ENCODE assay signal across 17 cellular contexts in the genomic region with DNA sequence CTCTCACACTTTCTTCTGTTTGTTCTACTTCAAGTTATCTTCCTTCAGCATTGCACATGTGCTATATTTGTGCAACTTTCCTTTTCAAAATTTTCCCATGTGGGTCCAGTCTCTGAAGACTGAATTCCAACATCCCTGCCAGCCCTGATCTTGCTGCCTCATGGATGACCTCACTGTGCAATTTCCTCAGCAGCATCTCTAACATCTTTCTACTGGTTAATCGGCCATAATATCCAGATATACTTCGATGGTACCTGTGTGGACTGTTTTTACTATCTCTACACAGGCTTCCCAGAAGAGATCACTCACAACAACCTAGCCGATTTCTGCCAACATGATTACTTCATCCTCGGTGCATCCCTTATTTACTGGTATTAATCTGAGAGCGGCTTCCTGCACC. TPM values are rescaled to one million over a fixed set of nuclear protein-coding genes. Genes with fewer than 3 reads are reported as not detected.
A peak's percentile ranks its signal among the peaks of the same experiment; 100 is the strongest.
DNase-seq lines count a peak whose midpoint lies in the region; ATAC-seq and TF ChIP-seq lines count a peak whose summit lies in the region.
"Had no signal": no experiment of that assay in that cellular context is flagged by ENCODE, and none has a peak within 500 bp of the region (broad histone marks: within the 10 kb centered on the region; RNA-seq: fewer than 3 reads in every experiment).

No MANE protein-coding gene starts in this region.

- POLR2A ChIA-PET in RWPE1 (lab: Yijun Ruan, JAX; ENCODE audit: low non-redundant PET): no interaction called here

- peak overlapping the region; percentile 40 for H3K4me3 ChIP-seq in coronary artery
- H3K4me3 ChIP-seq: BLaER1, cardiac muscle cell had no signal

- TF ChIP-seq CTCF in coronary artery (IDR thresholded peaks at IDR 0.05) (no peak), RWPE1 (conservative IDR thresholded peaks at IDR 0.05; ENCODE audit: low read depth) (no peak)

- peak; percentile 64 for DNase-seq in A172 (ENCODE audit: low spot score)
- peak; percentile 9 for DNase-seq in Daoy (ENCODE audit: low read depth)
- DNase-seq in NCI-H748 treated with DMSO at 0.1 percent for 48 hours (lab: John Stamatoyannopoulos, UW): peak; percentile 14
- no peak for DNase-seq in coronary artery (ENCODE audit: low spot score)
- no peak for DNase-seq in NCI-H1694 treated with DMSO at 0.1 percent for 48 hours (lab: John Stamatoyannopoulos, UW)
- no peak for DNase-seq in epidermal melanocyte (ENCODE audit: insufficient read length, low spot score)
- no peak for DNase-seq in RWPE1 (ENCODE audit: low spot score)
- DNase-seq: activated CD4-positive, alpha-beta memory T cell treated with anti-CD3 and anti-CD28 coated beads, Interleukin-2, amount 10 ng/mL, durations not matched to agents 7 days and 5 days; activated effector memory CD4-positive, alpha-beta T cell treated with anti-CD3 and anti-CD28 coated beads, Interleukin-2, amount 50 U/mL, for 16 hours; NCI-H2171; stimulated activated CD4-positive, alpha-beta T cell treated with anti-CD3 and anti-CD28 coated beads, Interleukin-4, amount 100 ng/mL, for 24 hours had no signal

- H3K27ac ChIP-seq in coronary artery: no peak overlapping the region
- H3K27ac ChIP-seq in RWPE1: no peak overlapping the region
- H3K27ac ChIP-seq: BLaER1, cardiac muscle cell had no signal

- CTCF ChIA-PET in RWPE1 (lab: Yijun Ruan, JAX): no interaction called here

- ATAC-seq in activated CD4-positive, CD25-positive, alpha-beta regulatory T cell treated with anti-CD3 and anti-CD28 coated beads, Interleukin-2, amount 50 U/mL, for 24 hours: no peak
- ATAC-seq: stimulated activated effector memory CD8-positive, alpha-beta T cell treated with anti-CD3 and anti-CD28 coated beads, Interleukin-12 subunit alpha, Interleukin-12 subunit beta, amount 100 ng/mL, for 72 hours had no signal

RNA-seq across cellular contexts. Expression of a gene that starts 41.5 kb away (rescaled TPM):
- 112 and 139 TPM in 2 replicates for total RNA-seq in A172 (2014; rRNA removed; shearing (Covaris generic))
- 0.17 and 3.2 TPM in 2 replicates for total RNA-seq in Daoy (2014; rRNA removed; shearing (Covaris generic))
- total RNA-seq: activated CD4-positive, alpha-beta memory T cell treated with anti-CD3 and anti-CD28 coated beads, Interleukin-2, amount 10 ng/mL, durations not matched to agents 7 days and 5 days; myocyte; T-helper 2 cell treated with Interferon-gamma antibody and Interleukin-4, amounts not matched to agents 100 ng/mL and 5 ng/mL, for 36 hours had no signal

Comparison
In these comparisons a context has a peak if more than half of its experiments do, and no peak if none do; other contexts are left out.
1. DNase-seq: peak in A172 (single experiment), Daoy (single experiment) and NCI-H748 treated with DMSO at 0.1 percent for 48 hours (single experiment); none in coronary artery (single experiment), NCI-H1694 treated with DMSO at 0.1 percent for 48 hours (single experiment), epidermal melanocyte (single experiment) and RWPE1 (single experiment).
2. RNA of a gene that starts 41.5 kb away (total RNA-seq): 112 to 139 TPM in A172; 0.17 to 3.2 TPM in Daoy; every median in the first group is over 10 times any median in the second.